8 cellular contexts compared by ENCODE assay signal in the genomic region with DNA sequence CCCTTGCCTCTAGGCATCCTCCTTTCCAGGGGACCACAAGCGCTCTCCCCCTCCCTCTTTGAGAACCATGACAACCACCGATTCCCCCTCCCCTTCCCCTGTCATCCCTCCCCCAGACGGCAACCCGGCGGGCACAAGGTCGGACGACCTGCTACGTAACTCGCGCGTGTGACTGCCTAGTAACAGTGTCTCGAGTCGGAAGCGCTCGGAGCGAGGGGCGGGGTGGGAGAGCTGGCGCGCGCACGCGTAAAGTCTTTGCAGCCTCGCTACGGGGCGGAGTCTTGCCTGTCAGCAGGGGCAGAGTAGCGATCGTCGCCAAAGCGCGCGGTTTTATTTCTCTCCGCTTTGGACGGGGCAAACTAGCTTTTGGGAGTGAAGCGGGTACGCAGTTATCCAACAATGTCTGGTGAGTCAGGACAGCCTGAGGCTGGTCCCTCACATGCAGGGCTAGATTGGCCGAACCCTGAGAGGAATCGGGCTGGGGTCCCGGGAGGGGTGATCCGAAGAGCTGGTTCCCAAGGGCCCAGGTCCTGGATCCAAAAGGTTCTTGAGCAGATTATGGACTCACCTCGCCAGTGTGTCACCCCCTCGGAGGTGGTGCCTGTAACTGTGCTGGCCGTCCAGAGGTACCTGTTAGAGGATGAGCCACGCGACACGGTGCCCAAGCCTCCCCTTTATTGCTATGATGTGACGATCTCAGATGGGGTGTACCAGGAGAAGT. TPM values are rescaled to one million over a fixed set of nuclear protein-coding genes. Genes with fewer than 3 reads are reported as not detected.
DNase-seq lines count a peak whose midpoint lies in the region; ATAC-seq and TF ChIP-seq lines count a peak whose summit lies in the region.

A gene with protein sequence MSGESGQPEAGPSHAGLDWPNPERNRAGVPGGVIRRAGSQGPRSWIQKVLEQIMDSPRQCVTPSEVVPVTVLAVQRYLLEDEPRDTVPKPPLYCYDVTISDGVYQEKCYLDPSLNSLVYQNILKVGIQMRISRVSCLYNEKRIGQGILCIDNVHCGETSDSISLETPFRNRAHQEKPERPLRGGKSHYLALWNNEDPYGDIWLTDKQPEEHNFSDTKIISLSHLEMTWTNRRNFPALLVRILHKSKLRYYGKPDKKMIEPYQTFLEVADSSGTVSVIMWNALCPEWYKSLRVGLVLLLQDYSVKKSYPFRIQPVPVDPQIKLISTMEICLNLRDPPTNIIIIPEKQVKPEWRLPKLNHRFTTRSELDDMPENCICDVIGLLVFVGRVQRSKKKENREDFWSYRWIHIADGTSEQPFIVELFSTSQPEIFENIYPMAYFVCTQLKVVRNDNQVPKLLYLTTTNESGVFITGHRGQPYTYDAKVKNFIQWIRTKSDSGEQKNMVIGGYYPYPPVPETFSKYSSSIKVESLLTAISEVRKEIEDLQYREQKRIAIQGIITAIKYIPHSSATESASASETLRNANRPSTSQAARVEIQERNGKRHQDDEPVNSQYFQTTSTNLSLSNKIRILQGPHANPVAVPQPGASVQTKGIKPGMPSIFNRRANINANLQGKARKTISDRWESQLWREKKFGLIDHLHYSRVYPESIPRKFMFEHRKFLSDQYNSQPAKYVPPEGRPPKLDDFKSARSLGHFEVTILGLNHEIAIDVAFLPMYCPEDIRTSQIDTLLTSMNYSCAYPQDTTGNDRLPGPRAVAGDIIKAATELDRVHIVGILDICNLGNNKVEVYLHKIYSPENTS (plus strand): TSS at position 297 of the 721 bp plus-strand sequence. CDS start 103 bp downstream, at position 400.

- DNase-seq in NCI-H2107 (lab: John Stamatoyannopoulos, UW) (peak; percentile 27), colonic mucosa (peak; percentile 83), left kidney (ENCODE audit: low read depth, low spot score) (peak; percentile 92), cerebellar nuclear complex (lab: John Stamatoyannopoulos, UW) (no peak)
- DNase-seq in activated CD4-positive, alpha-beta T cell treated with anti-CD3 and anti-CD28 coated beads for 36 hours, result peak; percentile 92
- peak; percentile 70 to 74 for DNase-seq in stimulated activated CD4-positive, alpha-beta T cell treated with anti-CD3 and anti-CD28 coated beads, Interleukin-1b, Interleukin-23, amount 100 ng/mL, for 4 hours (ENCODE audit: low read depth in 2 of 2)

- peak within 1 kb of the TSS; percentile 81 for H3K4me3 Mint-ChIP-seq in activated CD4-positive, alpha-beta T cell treated with anti-CD3 and anti-CD28 coated beads for 36 hours

- TF ChIP-seq CTCF in colonic mucosa (IDR thresholded peaks at IDR 0.05), result no peak

- intact Hi-C loops in activated CD4-positive, alpha-beta T cell treated with anti-CD3 and anti-CD28 coated beads for 36 hours (cut with DNase I, micrococcal nuclease), result loop anchor here (1.0 to 10.0 kb wide), 3 partner anchors 128 to 1483 kb away; a partner anchor contains a TSS
- intact Hi-C loops in colonic mucosa (cut with DNase I), result no loop called here

- no peaks in the 10 kb centered on the region for H3K9me3 Mint-ChIP-seq in activated CD4-positive, alpha-beta T cell treated with anti-CD3 and anti-CD28 coated beads for 36 hours (ENCODE audit: low read depth)

- H3K4me1 Mint-ChIP-seq in activated CD4-positive, alpha-beta T cell treated with anti-CD3 and anti-CD28 coated beads for 36 hours, result peaks cover 14% of the 10 kb centered on the region

- CTCF ChIA-PET in activated CD4-positive, alpha-beta T cell treated with anti-CD3 and anti-CD28 coated beads for 36 hours (lab: Charles Lee), result interaction anchor here (1.1 to 1.9 kb wide), 2 partner anchors 9 to 130 kb away, joined by 3 to 7 read pairs; no protein-coding TSS in a partner anchor

- peak within 1 kb of the TSS; percentile 41 for H3K4me3 ChIP-seq in colonic mucosa

- POLR2A ChIA-PET in activated CD4-positive, alpha-beta T cell treated with anti-CD3 and anti-CD28 coated beads for 36 hours (lab: Charles Lee), result no interaction called here

- peak; percentile 99 for ATAC-seq in GM18505 (IDR thresholded peaks at IDR 0.05; ENCODE audit: unreplicated experiment)
- peak; percentile 98 for ATAC-seq in HG02798 (IDR thresholded peaks at IDR 0.05; ENCODE audit: poor library complexity, unreplicated experiment)
- ATAC-seq in activated CD4-positive, alpha-beta T cell treated with anti-CD3 and anti-CD28 coated beads for 36 hours, result peak; percentile 99

- peak; percentile 41 for TF ChIP-seq POLR2A in GM18505 (IDR thresholded peaks at IDR 0.05; ENCODE audit: borderline replicate concordance, extremely low read depth, insufficient read depth, insufficient read length)

- H3K27me3 ChIP-seq in colonic mucosa, result no peaks in the 10 kb centered on the region

- no peaks in the 10 kb centered on the region for H3K4me1 ChIP-seq in colonic mucosa

- no peak within 1 kb of the TSS for H3K27ac ChIP-seq in colonic mucosa

- no peak within 1 kb of the TSS for H3K9ac ChIP-seq in colonic mucosa (ENCODE audit: low read depth in 2 of 2, low read length in 2 of 2)

- H3K36me3 Mint-ChIP-seq in activated CD4-positive, alpha-beta T cell treated with anti-CD3 and anti-CD28 coated beads for 36 hours (ENCODE audit: low read depth), result no peaks in the 10 kb centered on the region

- no peaks in the 10 kb centered on the region for H3K27me3 Mint-ChIP-seq in activated CD4-positive, alpha-beta T cell treated with anti-CD3 and anti-CD28 coated beads for 36 hours

- H3K27ac Mint-ChIP-seq in activated CD4-positive, alpha-beta T cell treated with anti-CD3 and anti-CD28 coated beads for 36 hours, result peak within 1 kb of the TSS; percentile 86

- H3K36me3 ChIP-seq in colonic mucosa, result no peaks in the 10 kb centered on the region

- no peaks in the 10 kb centered on the region for H3K9me3 ChIP-seq in colonic mucosa

RNA-seq across cellular contexts. Expression of the gene that starts here (rescaled TPM):
- 10 to 100 TPM in 1 of 2 experiments, 1 to 10 TPM in 1; 9.3 to 14.7 TPM for total RNA-seq in activated CD4-positive, alpha-beta T cell treated with anti-CD3 and anti-CD28 coated beads for 36 hours
- total RNA-seq in colonic mucosa, result under 1 TPM; 0.50 to 0.96 TPM

Comparison
In these comparisons a context has a peak if more than half of its experiments do, and no peak if none do; other contexts are left out.
1. RNA of the gene that starts here (total RNA-seq): 9.3 to 14.7 TPM in activated CD4-positive, alpha-beta T cell treated with anti-CD3 and anti-CD28 coated beads for 36 hours; 0.50 to 0.96 TPM in colonic mucosa; every median in the first group is over 4 times any median in the second.
2. Peak in DNase-seq and H3K4me3 ChIP-seq in colonic mucosa; RNA of the gene not detected or under 1 TPM.
3. DNase-seq: peak in NCI-H2107 (single experiment), activated CD4-positive, alpha-beta T cell treated with anti-CD3 and anti-CD28 coated beads for 36 hours (single experiment), left kidney (single experiment) and stimulated activated CD4-positive, alpha-beta T cell treated with anti-CD3 and anti-CD28 coated beads, Interleukin-1b, Interleukin-23, amount 100 ng/mL, for 4 hours (2 of 2); none in cerebellar nuclear complex (0 of 2).
4. Peak in every context shown above with its lines, with median percentiles within 50 percentile points of each other: ATAC-seq.